In the genomic region with DNA sequence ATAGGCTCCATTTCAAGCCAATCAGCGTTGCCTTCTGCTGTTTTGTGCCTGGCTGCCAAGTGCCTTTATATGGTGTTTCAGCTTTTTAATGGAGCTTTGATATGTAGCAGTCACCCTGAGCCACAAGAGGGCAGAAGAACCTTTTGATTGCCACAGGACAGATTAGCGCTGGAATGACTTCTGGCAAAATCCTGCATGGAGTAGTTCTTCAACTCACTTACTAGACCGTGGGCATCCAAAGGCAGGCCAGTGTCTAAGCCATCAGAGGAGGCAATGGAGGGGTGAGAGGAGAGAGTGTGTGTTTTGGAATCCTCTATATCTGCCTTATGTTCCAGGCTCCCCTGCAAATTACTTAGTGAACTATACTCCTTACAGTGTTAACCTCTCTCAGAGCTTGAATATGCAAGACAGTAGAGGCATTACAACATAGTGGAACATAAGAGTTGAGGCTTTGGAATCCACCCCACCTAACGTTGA, we compare ENCODE assay signal across 8 cellular contexts. TPM values are rescaled to one million over a fixed set of nuclear protein-coding genes. Genes with fewer than 3 reads are reported as not detected.
DNase-seq lines count a peak whose midpoint lies in the region; ATAC-seq, FAIRE-seq and TF ChIP-seq lines count a peak whose summit lies in the region.

No MANE protein-coding gene starts in this region.

- no peaks in the 10 kb centered on the region for H3K9me3 Mint-ChIP-seq in CD8-positive, alpha-beta T cell
- no peaks in the 10 kb centered on the region for H3K9me3 Mint-ChIP-seq in activated CD8-positive, alpha-beta T cell treated with anti-CD3 and anti-CD28 coated beads for 36 hours
- H3K9me3 Mint-ChIP-seq in mesothelial cell of epicardium = no peaks in the 10 kb centered on the region

- no peaks in the 10 kb centered on the region for H3K36me3 ChIP-seq in CD8-positive, alpha-beta T cell (ENCODE audit: insufficient read depth, low read length)

- no peaks in the 10 kb centered on the region for H3K27me3 ChIP-seq in CD8-positive, alpha-beta T cell (ENCODE audit: insufficient read depth, low read length)

- no peaks in the 10 kb centered on the region for H3K9me3 ChIP-seq in CD8-positive, alpha-beta T cell (ENCODE audit: low read length)

- H3K4me1 ChIP-seq in CD8-positive, alpha-beta T cell (ENCODE audit: insufficient read depth, low read length) = no peaks in the 10 kb centered on the region

- no peak overlapping the region for H3K4me3 Mint-ChIP-seq in CD8-positive, alpha-beta T cell
- H3K4me3 Mint-ChIP-seq in activated CD8-positive, alpha-beta T cell treated with anti-CD3 and anti-CD28 coated beads for 36 hours = no peak overlapping the region
- H3K4me3 Mint-ChIP-seq in mesothelial cell of epicardium = no peak overlapping the region

- CTCF ChIA-PET in CD8-positive, alpha-beta T cell (lab: Charles Lee) = interaction anchor here (0.7 to 5.2 kb wide), 23 partner anchors 9 to 284 kb away, joined by 3 to 107 read pairs (median 4); a partner anchor contains a TSS
- CTCF ChIA-PET in activated CD8-positive, alpha-beta T cell treated with anti-CD3 and anti-CD28 coated beads for 36 hours (lab: Charles Lee) = interaction anchor here (0.6 to 9.7 kb wide), 58 partner anchors 9 to 297 kb away, joined by 3 to 307 read pairs (median 4); a partner anchor contains a TSS

- FAIRE-seq in endometrium (lab: Jason Lieb, UNC) = peak; percentile 93

- intact Hi-C loops in CD8-positive, alpha-beta T cell (cut with DNase I, micrococcal nuclease) = loop anchor here (1.0 to 2.0 kb wide), 4 partner anchors 171 to 273 kb away; a partner anchor contains a TSS
- intact Hi-C loops in activated CD8-positive, alpha-beta T cell treated with anti-CD3 and anti-CD28 coated beads for 36 hours (cut with micrococcal nuclease) = loop anchor here (2.0 kb wide), 1 partner anchor 171 kb away; no protein-coding TSS in a partner anchor

- H3K4me3 ChIP-seq in CD8-positive, alpha-beta T cell (ENCODE audit: low read depth, low read length) = no peak overlapping the region

- H3K27ac Mint-ChIP-seq in CD8-positive, alpha-beta T cell = no peak overlapping the region
- no peak overlapping the region for H3K27ac Mint-ChIP-seq in activated CD8-positive, alpha-beta T cell treated with anti-CD3 and anti-CD28 coated beads for 36 hours
- no peak overlapping the region for H3K27ac Mint-ChIP-seq in mesothelial cell of epicardium

- peaks cover 4% of the 10 kb centered on the region for H3K4me1 Mint-ChIP-seq in CD8-positive, alpha-beta T cell (ENCODE audit: low read depth)
- no peaks in the 10 kb centered on the region for H3K4me1 Mint-ChIP-seq in activated CD8-positive, alpha-beta T cell treated with anti-CD3 and anti-CD28 coated beads for 36 hours (ENCODE audit: low read depth)
- H3K4me1 Mint-ChIP-seq in mesothelial cell of epicardium = peaks cover 6% of the 10 kb centered on the region

- POLR2A ChIA-PET in CD8-positive, alpha-beta T cell (lab: Charles Lee) = interaction anchor here (1.0 to 1.5 kb wide), 2 partner anchors 171 to 184 kb away, joined by 5 to 6 read pairs; a partner anchor contains a TSS
- POLR2A ChIA-PET in activated CD8-positive, alpha-beta T cell treated with anti-CD3 and anti-CD28 coated beads for 36 hours (lab: Charles Lee) = no interaction called here

- H3K36me3 Mint-ChIP-seq in CD8-positive, alpha-beta T cell = no peaks in the 10 kb centered on the region
- H3K36me3 Mint-ChIP-seq in activated CD8-positive, alpha-beta T cell treated with anti-CD3 and anti-CD28 coated beads for 36 hours (ENCODE audit: low read depth) = no peaks in the 10 kb centered on the region
- no peaks in the 10 kb centered on the region for H3K36me3 Mint-ChIP-seq in mesothelial cell of epicardium

- H3K27ac ChIP-seq in CD8-positive, alpha-beta T cell (ENCODE audit: low read depth, low read length) = no peak overlapping the region

- H3K27me3 Mint-ChIP-seq in CD8-positive, alpha-beta T cell (ENCODE audit: low read depth) = no peaks in the 10 kb centered on the region
- H3K27me3 Mint-ChIP-seq in activated CD8-positive, alpha-beta T cell treated with anti-CD3 and anti-CD28 coated beads for 36 hours = no peaks in the 10 kb centered on the region
- H3K27me3 Mint-ChIP-seq in mesothelial cell of epicardium (ENCODE audit: low read depth) = no peaks in the 10 kb centered on the region

- TF ChIP-seq CTCF in CD8-positive, alpha-beta T cell (IDR thresholded peaks at IDR 0.05) = peak; percentile 75
- TF ChIP-seq CTCF in activated CD8-positive, alpha-beta T cell treated with anti-CD3 and anti-CD28 coated beads for 36 hours (IDR thresholded peaks at IDR 0.05) = peak; percentile 81
- peak; percentile 65 for TF ChIP-seq CTCF in mesothelial cell of epicardium (IDR thresholded peaks at IDR 0.05; ENCODE audit: unreplicated experiment)

- peak in 6 of 7 experiments; percentile 3 to 57 (median 36) for DNase-seq in CD8-positive, alpha-beta T cell
- DNase-seq in HS-27A (ENCODE audit: low read depth) (peak; percentile 89), NCI-H82 (lab: John Stamatoyannopoulos, UW) (peak; percentile 95), mesothelial cell of epicardium (ENCODE audit: low spot score in 2 of 2, unreplicated experiment in 2 of 2) (peak in 1 of 2 experiments; percentile 64)
- peak; percentile 67 for DNase-seq in activated CD8-positive, alpha-beta T cell treated with anti-CD3 and anti-CD28 coated beads for 36 hours
- DNase-seq in stimulated activated CD8-positive, alpha-beta memory T cell treated with anti-CD3 and anti-CD28 coated beads, Interleukin-4, amount 100 ng/mL, for 48 hours = peak; percentile 54

- peak; percentile 81 for ATAC-seq in CD8-positive, alpha-beta T cell
- ATAC-seq in activated CD8-positive, alpha-beta T cell treated with anti-CD3 and anti-CD28 coated beads for 36 hours = peak; percentile 80
- ATAC-seq in GM21381 (IDR thresholded peaks at IDR 0.05; ENCODE audit: unreplicated experiment) = no peak

RNA-seq across cellular contexts. Expression of a gene that starts 56.2 kb away (rescaled TPM):
- total RNA-seq in CD8-positive, alpha-beta T cell = 10 to 100 TPM; 12.2 to 14.2 TPM
- total RNA-seq in activated CD8-positive, alpha-beta T cell treated with anti-CD3 and anti-CD28 coated beads for 36 hours = 10 to 100 TPM; 14.5 to 20.0 TPM
- total RNA-seq in mesothelial cell of epicardium = 27.9 to 31.0 TPM (median 29.0 TPM) in 3 replicates
